In genomic region chr10:86964847-86965190, GRCh38 we compare ENCODE assay signal across 17 cellular contexts. TPM values are rescaled to one million over a fixed set of nuclear protein-coding genes. Genes with fewer than 3 reads are reported as not detected.
"Had no signal": no experiment of that assay in that cellular context is flagged by ENCODE, and none has a peak within 500 bp of the region (broad histone marks: within the 10 kb centered on the region; RNA-seq: fewer than 3 reads in every experiment).

No MANE protein-coding gene starts in this region.

- H3K9me3 Mint-ChIP-seq: activated B cell treated with CpG ODN at 0.5 μM for 24 hours; activated CD4-positive, alpha-beta T cell treated with anti-CD3 and anti-CD28 coated beads, Interleukin-2, amount 10 ng/mL, durations not matched to agents 7 days and 5 days; activated naive CD4-positive, alpha-beta T cell treated with anti-CD3 and anti-CD28 coated beads, Interleukin-2, amount 10 ng/mL, durations not matched to agents 7 days and 5 days; activated T-helper 2 cell treated with anti-CD3 and anti-CD28 coated beads, Interferon-gamma antibody, Interleukin-2, Interleukin-4, amounts not matched to agents 10 μg/mL and 5 μg/mL and 100 μg/mL, durations not matched to agents 14 hours and 24 hours and 36 hours; endodermal cell had no signal

- H3K4me3 ChIP-seq: stomach, thyroid gland had no signal

- H3K27ac ChIP-seq: brain microvascular endothelial cell, stomach, thyroid gland had no signal

- H3K27me3 ChIP-seq: brain microvascular endothelial cell, thyroid gland had no signal

- H3K9me3 ChIP-seq: stomach, thyroid gland had no signal

- H3K36me3 Mint-ChIP-seq: activated naive CD4-positive, alpha-beta T cell treated with anti-CD3 and anti-CD28 coated beads, Interleukin-2, amount 10 ng/mL, durations not matched to agents 7 days and 5 days had no signal

- DNase-seq: activated B cell treated with CpG ODN at 0.5 μM for 24 hours; activated CD4-positive, alpha-beta T cell treated with anti-CD3 and anti-CD28 coated beads, Interleukin-2, amount 10 ng/mL, durations not matched to agents 7 days and 5 days; activated naive CD4-positive, alpha-beta T cell treated with anti-CD3 and anti-CD28 coated beads, Interleukin-2, amount 10 ng/mL, durations not matched to agents 7 days and 5 days; amygdala; brain microvascular endothelial cell; cerebellar nuclear complex; left ventricle myocardium superior; mesendoderm; stimulated activated CD4-positive, alpha-beta T cell treated with anti-CD3 and anti-CD28 coated beads, Interleukin-15, amount 100 ng/mL, for 24 hours; T-helper 17 cell; thyroid gland had no signal

- H3K36me3 ChIP-seq: brain microvascular endothelial cell, stomach, thyroid gland had no signal

- H3K27ac Mint-ChIP-seq: activated CD4-positive, alpha-beta T cell treated with anti-CD3 and anti-CD28 coated beads, Interleukin-2, amount 10 ng/mL, durations not matched to agents 7 days and 5 days; activated naive CD4-positive, alpha-beta T cell treated with anti-CD3 and anti-CD28 coated beads, Interleukin-2, amount 10 ng/mL, durations not matched to agents 7 days and 5 days; activated T-helper 2 cell treated with anti-CD3 and anti-CD28 coated beads, Interferon-gamma antibody, Interleukin-2, Interleukin-4, amounts not matched to agents 10 μg/mL and 5 μg/mL and 100 μg/mL, durations not matched to agents 14 hours and 24 hours and 36 hours; endodermal cell; T-helper 17 cell had no signal

- H3K4me3 Mint-ChIP-seq: activated CD4-positive, alpha-beta T cell treated with anti-CD3 and anti-CD28 coated beads, Interleukin-2, amount 10 ng/mL, durations not matched to agents 7 days and 5 days; activated naive CD4-positive, alpha-beta T cell treated with anti-CD3 and anti-CD28 coated beads, Interleukin-2, amount 10 ng/mL, durations not matched to agents 7 days and 5 days; endodermal cell; T-helper 17 cell had no signal

- ATAC-seq: left ventricle myocardium superior, T-helper 17 cell had no signal

- H3K27me3 Mint-ChIP-seq: T-helper 17 cell had no signal

RNA-seq across cellular contexts. Expression of gene ADIRF, which starts 3.5 kb away (rescaled TPM):
- total RNA-seq: activated CD4-positive, alpha-beta T cell treated with anti-CD3 and anti-CD28 coated beads, Interleukin-2, amount 10 ng/mL, durations not matched to agents 7 days and 5 days; activated T-helper 2 cell treated with anti-CD3 and anti-CD28 coated beads, Interferon-gamma antibody, Interleukin-2, Interleukin-4, amounts not matched to agents 10 μg/mL and 5 μg/mL and 100 μg/mL, durations not matched to agents 14 hours and 24 hours and 36 hours had no signal

RNA-seq across cellular contexts. Expression of gene SNCG, which starts 6.4 kb away (rescaled TPM):
- total RNA-seq: activated B cell treated with CpG ODN at 0.5 μM for 24 hours; activated CD4-positive, alpha-beta T cell treated with anti-CD3 and anti-CD28 coated beads, Interleukin-2, amount 10 ng/mL, durations not matched to agents 7 days and 5 days; activated T-helper 2 cell treated with anti-CD3 and anti-CD28 coated beads, Interferon-gamma antibody, Interleukin-2, Interleukin-4, amounts not matched to agents 10 μg/mL and 5 μg/mL and 100 μg/mL, durations not matched to agents 14 hours and 24 hours and 36 hours; T-helper 17 cell had no signal

RNA-seq across cellular contexts. Expression of gene MMRN2, which starts 7.4 kb away (rescaled TPM):
- total RNA-seq: activated CD4-positive, alpha-beta T cell treated with anti-CD3 and anti-CD28 coated beads, Interleukin-2, amount 10 ng/mL, durations not matched to agents 7 days and 5 days; activated T-helper 2 cell treated with anti-CD3 and anti-CD28 coated beads, Interferon-gamma antibody, Interleukin-2, Interleukin-4, amounts not matched to agents 10 μg/mL and 5 μg/mL and 100 μg/mL, durations not matched to agents 14 hours and 24 hours and 36 hours had no signal

RNA-seq across cellular contexts. Expression of gene FAM25A, which starts 55.3 kb away (rescaled TPM):
- total RNA-seq: activated B cell treated with CpG ODN at 0.5 μM for 24 hours; activated CD4-positive, alpha-beta T cell treated with anti-CD3 and anti-CD28 coated beads, Interleukin-2, amount 10 ng/mL, durations not matched to agents 7 days and 5 days; activated T-helper 2 cell treated with anti-CD3 and anti-CD28 coated beads, Interferon-gamma antibody, Interleukin-2, Interleukin-4, amounts not matched to agents 10 μg/mL and 5 μg/mL and 100 μg/mL, durations not matched to agents 14 hours and 24 hours and 36 hours; dermis microvascular lymphatic vessel endothelial cell; endodermal cell; fibroblast of villous mesenchyme; left ventricle myocardium superior; skeletal muscle tissue; stomach; T-helper 17 cell; thyroid gland had no signal
